27 cellular contexts compared by ENCODE assay signal in genomic region chr2:167572895-167573294, GRCh38.
"Had no signal": no experiment of that assay in that cellular context is flagged by ENCODE, and none has a peak within 500 bp of the region (broad histone marks: within the 10 kb centered on the region; RNA-seq: fewer than 3 reads in every experiment).

No MANE protein-coding gene starts in this region.

- H3K36me3 Mint-ChIP-seq: immature natural killer cell, mesothelial cell of epicardium had no signal

- DNase-seq: cerebellar nuclear complex; colonic mucosa; dermis blood vessel endothelial cell; dorsolateral prefrontal cortex; effector CD4-positive, alpha-beta T cell; effector memory CD4-positive, alpha-beta T cell; endodermal cell; erythroblast; esophagus squamous epithelium; foreskin fibroblast; foreskin melanocyte; gastrocnemius medialis; glutamatergic neuron; head of caudate nucleus; heart right ventricle; hypothalamus; immature natural killer cell; islet precursor cell; kidney; kidney glomerular epithelial cell; left lung; left ventricle myocardium superior; lower lobe of right lung; mesenchymal stem cell had no signal

- H3K9me3 ChIP-seq: colonic mucosa, esophagus squamous epithelium, gastrocnemius medialis, heart right ventricle, left lung, lower lobe of right lung had no signal

- H3K9me3 Mint-ChIP-seq: endodermal cell had no signal

- H3K27me3 ChIP-seq: colonic mucosa, dorsolateral prefrontal cortex, esophagus squamous epithelium, gastrocnemius medialis, left lung had no signal

- H3K27ac Mint-ChIP-seq: endodermal cell, immature natural killer cell, mesothelial cell of epicardium had no signal

- H3K4me1 ChIP-seq: colonic mucosa, esophagus squamous epithelium, gastrocnemius medialis, heart right ventricle, left lung, lower lobe of right lung had no signal

- H3K4me1 Mint-ChIP-seq: immature natural killer cell, mesothelial cell of epicardium had no signal

- H3K4me3 ChIP-seq: colonic mucosa, dorsolateral prefrontal cortex, esophagus squamous epithelium, gastrocnemius medialis, heart right ventricle, left lung, lower lobe of right lung had no signal

- ATAC-seq: esophagus mucosa, gastrocnemius medialis, heart right ventricle, left lung, left ventricle myocardium superior, lower lobe of right lung had no signal

- H3K4me3 Mint-ChIP-seq: endodermal cell, immature natural killer cell, mesothelial cell of epicardium had no signal

- H3K27ac ChIP-seq: colonic mucosa, dorsolateral prefrontal cortex, epithelial cell of prostate, esophagus squamous epithelium, gastrocnemius medialis, heart right ventricle, left lung, lower lobe of right lung had no signal

- H3K36me3 ChIP-seq: colonic mucosa, esophagus squamous epithelium, gastrocnemius medialis, heart right ventricle, left lung, lower lobe of right lung had no signal
